ENCODE assay signal across 27 cellular contexts in genomic region chr7:38163671-38164070, GRCh38.
"Had no signal": no experiment of that assay in that cellular context is flagged by ENCODE, and none has a peak within 500 bp of the region (broad histone marks: within the 10 kb centered on the region; RNA-seq: fewer than 3 reads in every experiment).

No MANE protein-coding gene starts in this region.

- H3K27ac Mint-ChIP-seq: immature natural killer cell; mesothelial cell of epicardium; naive B cell; natural killer cell; nephron progenitor cell; progenitor cell of endocrine pancreas; stimulated activated effector memory CD8-positive, alpha-beta T cell treated with anti-CD3 and anti-CD28 coated beads, Interleukin-12 subunit alpha, Interleukin-12 subunit beta, amount 100 ng/mL, for 72 hours; stimulated activated naive CD8-positive, alpha-beta T cell treated with anti-CD3 and anti-CD28 coated beads, Interleukin-15, amount 100 ng/mL, for 72 hours had no signal

- H3K27ac ChIP-seq: left lung, lower lobe of right lung, ovary, right atrium auricular region, right lobe of liver, tibial nerve, upper lobe of left lung, vagina had no signal

- DNase-seq: hypothalamus; immature natural killer cell; kidney; left colon; left lung; lower lobe of right lung; mammary epithelial cell; mesenchymal stem cell; naive B cell; natural killer cell; nephron progenitor cell; ovary; right lobe of liver; stimulated activated CD4-positive, alpha-beta T cell treated with anti-CD3 and anti-CD28 coated beads, Interleukin-15, amount 100 ng/mL, for 24 hours; stimulated activated CD4-positive, alpha-beta T cell treated with anti-CD3 and anti-CD28 coated beads, Interleukin-2, amount 100 ng/mL, for 24 hours; stimulated activated CD4-positive, alpha-beta T cell treated with anti-CD3 and anti-CD28 coated beads, Interleukin-4, amount 100 ng/mL, for 1 hour; stimulated activated naive CD4-positive, alpha-beta T cell treated with Interleukin-2 at 50 U/mL for 16 hours; stimulated activated naive CD8-positive, alpha-beta T cell treated with anti-CD3 and anti-CD28 coated beads, Interleukin-15, amount 100 ng/mL, for 72 hours; substantia nigra; upper lobe of left lung had no signal

- H3K4me3 Mint-ChIP-seq: immature natural killer cell; mesothelial cell of epicardium; natural killer cell; nephron progenitor cell; stimulated activated effector memory CD8-positive, alpha-beta T cell treated with anti-CD3 and anti-CD28 coated beads, Interleukin-12 subunit alpha, Interleukin-12 subunit beta, amount 100 ng/mL, for 72 hours; stimulated activated naive CD8-positive, alpha-beta T cell treated with anti-CD3 and anti-CD28 coated beads, Interleukin-15, amount 100 ng/mL, for 72 hours had no signal

- H3K36me3 ChIP-seq: left lung, lower lobe of right lung, ovary, right atrium auricular region, right lobe of liver, tibial nerve, upper lobe of left lung, vagina had no signal

- H3K4me1 Mint-ChIP-seq: naive B cell, nephron progenitor cell had no signal

- H3K36me3 Mint-ChIP-seq: immature natural killer cell; mesothelial cell of epicardium; naive B cell; natural killer cell; stimulated activated effector memory CD8-positive, alpha-beta T cell treated with anti-CD3 and anti-CD28 coated beads, Interleukin-12 subunit alpha, Interleukin-12 subunit beta, amount 100 ng/mL, for 72 hours had no signal

- H3K4me3 ChIP-seq: left lung, lower lobe of right lung, ovary, right atrium auricular region, right lobe of liver, smooth muscle cell, tibial nerve, upper lobe of left lung, vagina had no signal

- H3K27me3 ChIP-seq: left lung, ovary, right atrium auricular region, right lobe of liver, tibial nerve, upper lobe of left lung, vagina had no signal

- H3K9me3 ChIP-seq: left lung, lower lobe of right lung, ovary, right atrium auricular region, right lobe of liver, tibial nerve, upper lobe of left lung, vagina had no signal

- H3K4me2 ChIP-seq: smooth muscle cell had no signal

- H3K4me1 ChIP-seq: left lung, lower lobe of right lung, right atrium auricular region, right lobe of liver, tibial nerve, upper lobe of left lung, vagina had no signal

- H3K9me3 Mint-ChIP-seq: immature natural killer cell; natural killer cell; stimulated activated effector memory CD8-positive, alpha-beta T cell treated with anti-CD3 and anti-CD28 coated beads, Interleukin-12 subunit alpha, Interleukin-12 subunit beta, amount 100 ng/mL, for 72 hours; stimulated activated naive CD8-positive, alpha-beta T cell treated with anti-CD3 and anti-CD28 coated beads, Interleukin-15, amount 100 ng/mL, for 72 hours had no signal
